8 cellular contexts compared by ENCODE assay signal in the genomic region with DNA sequence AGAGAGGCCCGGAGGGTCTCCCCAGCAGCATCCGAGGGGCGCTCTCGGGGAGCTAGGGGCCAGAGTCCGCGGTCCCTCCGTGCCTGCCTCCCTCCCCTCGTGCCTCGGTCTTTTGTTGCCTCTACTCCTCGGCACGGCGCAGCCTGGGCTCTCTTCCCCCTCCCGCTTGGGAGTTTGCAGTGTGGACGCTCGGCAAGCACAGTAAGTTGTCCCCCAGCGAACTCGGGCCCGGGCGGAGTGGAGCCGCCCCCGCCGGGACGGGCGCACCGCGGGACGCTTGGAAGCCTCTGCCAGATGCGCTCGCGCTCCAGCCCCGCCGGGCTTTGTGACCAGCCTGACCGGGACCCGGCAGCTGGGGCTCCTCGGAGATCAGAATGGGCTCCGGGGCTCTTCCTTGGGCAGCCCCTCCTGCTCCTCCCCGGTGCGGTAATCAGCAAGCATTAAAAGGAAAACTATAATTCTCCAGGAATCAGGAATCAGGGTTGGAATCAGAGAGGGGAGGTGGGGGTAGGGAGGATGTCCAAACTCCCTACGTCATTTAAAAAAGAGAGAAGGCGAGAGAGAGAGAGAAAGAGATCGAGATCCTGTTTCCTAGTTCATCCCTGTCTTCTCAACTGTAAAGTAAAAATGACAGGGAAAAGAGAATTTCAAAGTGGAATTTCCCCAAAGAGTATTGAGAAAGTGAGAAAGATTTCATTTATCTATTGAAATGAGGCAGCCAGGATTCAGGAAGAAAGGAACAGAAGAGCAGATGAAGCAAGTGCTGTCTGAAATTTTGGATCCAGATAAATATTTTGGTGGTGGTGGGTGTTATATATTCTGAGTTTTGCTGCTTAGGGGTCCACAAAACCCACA. TPM values are rescaled to one million over a fixed set of nuclear protein-coding genes. Genes with fewer than 3 reads are reported as not detected.
DNase-seq lines count a peak whose midpoint lies in the region; ATAC-seq and TF ChIP-seq lines count a peak whose summit lies in the region.

No MANE protein-coding gene starts in this region.

- H3K4me3 ChIP-seq in GM06990 (replicated peaks; ENCODE audit: low read depth, low read length) (peak overlapping the region; percentile 39), urinary bladder (ENCODE audit: low read depth, low read length) (peak overlapping the region; percentile 69)

- intact Hi-C loops in activated CD4-positive, alpha-beta T cell treated with anti-CD3 and anti-CD28 coated beads, Interleukin-2, amount 10 ng/mL, durations not matched to agents 24 days and 14 days (cut with micrococcal nuclease): loop anchor here (10.0 kb wide), 1 partner anchor 271 kb away; no protein-coding TSS in a partner anchor

- H3K36me3 Mint-ChIP-seq in mesothelial cell of epicardium: peaks cover 10% of the 10 kb centered on the region
- no peaks in the 10 kb centered on the region for H3K36me3 Mint-ChIP-seq in activated CD4-positive, alpha-beta T cell treated with anti-CD3 and anti-CD28 coated beads, Interleukin-2, amount 10 ng/mL, durations not matched to agents 24 days and 14 days (ENCODE audit: low read depth)

- H3K27ac ChIP-seq in urinary bladder (ENCODE audit: low read depth): peak overlapping the region; percentile 74

- H3K36me3 ChIP-seq in GM06990 (ENCODE audit: control insufficient read depth, insufficient read depth, low read length): no peaks in the 10 kb centered on the region
- no peaks in the 10 kb centered on the region for H3K36me3 ChIP-seq in urinary bladder (ENCODE audit: insufficient read depth)

- no peaks in the 10 kb centered on the region for H3K4me1 ChIP-seq in urinary bladder (ENCODE audit: insufficient read depth)

- H3K27ac Mint-ChIP-seq in mesothelial cell of epicardium: peak overlapping the region; percentile 54
- H3K27ac Mint-ChIP-seq in activated CD4-positive, alpha-beta T cell treated with anti-CD3 and anti-CD28 coated beads, Interleukin-2, amount 10 ng/mL, durations not matched to agents 24 days and 14 days: no peak overlapping the region

- TF ChIP-seq CTCF in GM06990 (IDR thresholded peaks at IDR 0.05; ENCODE audit: insufficient read depth, low read length, poor library complexity, severe bottlenecking) (no peak), mesothelial cell of epicardium (IDR thresholded peaks at IDR 0.05; ENCODE audit: unreplicated experiment) (no peak)

- H3K4me3 Mint-ChIP-seq in mesothelial cell of epicardium: peak overlapping the region; percentile 84
- no peak overlapping the region for H3K4me3 Mint-ChIP-seq in activated CD4-positive, alpha-beta T cell treated with anti-CD3 and anti-CD28 coated beads, Interleukin-2, amount 10 ng/mL, durations not matched to agents 24 days and 14 days

- H3K4me1 Mint-ChIP-seq in mesothelial cell of epicardium: peaks cover 42% of the 10 kb centered on the region
- no peaks in the 10 kb centered on the region for H3K4me1 Mint-ChIP-seq in activated CD4-positive, alpha-beta T cell treated with anti-CD3 and anti-CD28 coated beads, Interleukin-2, amount 10 ng/mL, durations not matched to agents 24 days and 14 days

- peaks cover 10% of the 10 kb centered on the region for H3K27me3 Mint-ChIP-seq in mesothelial cell of epicardium (ENCODE audit: low read depth)
- H3K27me3 Mint-ChIP-seq in activated CD4-positive, alpha-beta T cell treated with anti-CD3 and anti-CD28 coated beads, Interleukin-2, amount 10 ng/mL, durations not matched to agents 24 days and 14 days: peaks cover 72% of the 10 kb centered on the region

- DNase-seq in GM06990 (ENCODE audit: extremely low read depth, insufficient read length): peak; percentile 18
- DNase-seq in ecto neural progenitor cell (ENCODE audit: low spot score): peak; percentile 84
- peak; percentile 32 to 74 for DNase-seq in mesothelial cell of epicardium (ENCODE audit: low spot score in 2 of 2, unreplicated experiment in 2 of 2)
- no peak for DNase-seq in SHP77 treated with DMSO at 0.1 percent for 48 hours (lab: John Stamatoyannopoulos, UW)
- DNase-seq in T-helper 1 cell: no peak
- no peak for DNase-seq in activated CD4-positive, alpha-beta T cell treated with anti-CD3 and anti-CD28 coated beads, Interleukin-2, amount 10 ng/mL, durations not matched to agents 24 days and 14 days

- no peaks in the 10 kb centered on the region for H3K9me3 Mint-ChIP-seq in mesothelial cell of epicardium
- H3K9me3 Mint-ChIP-seq in activated CD4-positive, alpha-beta T cell treated with anti-CD3 and anti-CD28 coated beads, Interleukin-2, amount 10 ng/mL, durations not matched to agents 24 days and 14 days: no peaks in the 10 kb centered on the region

- peaks cover 4% of the 10 kb centered on the region; the same call in 1 of the 2 replicates for H3K27me3 ChIP-seq in GM06990 (replicated peaks; ENCODE audit: control insufficient read depth, insufficient read depth, low read length)

- WGBS in urinary bladder: 2% methylated on average over 41 of the region's 41 CpGs

- peak; percentile 27 for ATAC-seq in HG03565 (IDR thresholded peaks at IDR 0.05; ENCODE audit: unreplicated experiment)

RNA-seq across cellular contexts. Expression of a gene that starts 0.8 kb away (rescaled TPM):
- 9.5 to 11.7 TPM (median 11.2 TPM) in 3 replicates for total RNA-seq in mesothelial cell of epicardium
- 2.2 TPM for total RNA-seq in urinary bladder
- polyA plus RNA-seq in urinary bladder: 1.3 TPM
- total RNA-seq in activated CD4-positive, alpha-beta T cell treated with anti-CD3 and anti-CD28 coated beads, Interleukin-2, amount 10 ng/mL, durations not matched to agents 24 days and 14 days: not detected in 2 replicates

Comparison
In these comparisons a context has a peak if more than half of its experiments do, and no peak if none do; other contexts are left out.
1. DNase-seq: peak in GM06990 (single experiment), ecto neural progenitor cell (single experiment) and mesothelial cell of epicardium (2 of 2); none in SHP77 treated with DMSO at 0.1 percent for 48 hours (single experiment), T-helper 1 cell (0 of 5) and activated CD4-positive, alpha-beta T cell treated with anti-CD3 and anti-CD28 coated beads, Interleukin-2, amount 10 ng/mL, durations not matched to agents 24 days and 14 days (single experiment).